ENCODE assay signal across 27 cellular contexts in genomic region chr21:43631411-43632107, GRCh38.
"Had no signal": no experiment of that assay in that cellular context is flagged by ENCODE, and none has a peak within 500 bp of the region (broad histone marks: within the 10 kb centered on the region; RNA-seq: fewer than 3 reads in every experiment).

No MANE protein-coding gene starts in this region.

- H3K27ac Mint-ChIP-seq: dendritic cell treated with granulocyte-macrophage colony-stimulating factor and Interleukin-4, amounts not matched to agents 40 ng/mL and 50 ng/mL, for 4 days; naive B cell; natural killer cell treated with Interleukin-12 subunit alpha and Interleukin-12 subunit beta and Interleukin-15 and Interleukin-18, amount 100 ng/mL, for 72 hours; progenitor cell of endocrine pancreas; stimulated activated naive B cell treated with anti-CD40 and anti-IgM and Interleukin-4, amounts not matched to agents 10 μg/mL and 1 μg/mL and 100 μg/mL, for 72 hours; stimulated activated naive CD8-positive, alpha-beta T cell treated with anti-CD3 and anti-CD28 coated beads, Interleukin-15, Interleukin-2, amounts not matched to agents 100 ng/mL and 50 ng/mL, for 24 hours had no signal

- H3K27me3 ChIP-seq: colonic mucosa, esophagus muscularis mucosa, foreskin keratinocyte, gastroesophageal sphincter, heart right ventricle, right lobe of liver, transverse colon had no signal

- H3K27me3 Mint-ChIP-seq: progenitor cell of endocrine pancreas; stimulated activated naive B cell treated with anti-CD40 and anti-IgM and Interleukin-4, amounts not matched to agents 10 μg/mL and 1 μg/mL and 100 μg/mL, for 72 hours; stimulated activated naive CD8-positive, alpha-beta T cell treated with anti-CD3 and anti-CD28 coated beads, Interleukin-15, Interleukin-2, amounts not matched to agents 100 ng/mL and 50 ng/mL, for 24 hours had no signal

- H3K4me3 Mint-ChIP-seq: dendritic cell treated with granulocyte-macrophage colony-stimulating factor and Interleukin-4, amounts not matched to agents 40 ng/mL and 50 ng/mL, for 4 days; naive B cell; natural killer cell treated with Interleukin-12 subunit alpha and Interleukin-12 subunit beta and Interleukin-15 and Interleukin-18, amount 100 ng/mL, for 72 hours; neural crest cell; stimulated activated naive B cell treated with anti-CD40 and anti-IgM and Interleukin-4, amounts not matched to agents 10 μg/mL and 1 μg/mL and 100 μg/mL, for 72 hours; stimulated activated naive CD8-positive, alpha-beta T cell treated with anti-CD3 and anti-CD28 coated beads, Interleukin-15, Interleukin-2, amounts not matched to agents 100 ng/mL and 50 ng/mL, for 24 hours had no signal

- H3K27ac ChIP-seq: colonic mucosa, esophagus muscularis mucosa, foreskin keratinocyte, gastroesophageal sphincter, heart right ventricle, left ventricle myocardium inferior, lower lobe of right lung, parathyroid adenoma, right lobe of liver, thoracic aorta, transverse colon had no signal

- H3K4me1 Mint-ChIP-seq: naive B cell; neural crest cell; stimulated activated naive B cell treated with anti-CD40 and anti-IgM and Interleukin-4, amounts not matched to agents 10 μg/mL and 1 μg/mL and 100 μg/mL, for 72 hours had no signal

- H3K9ac ChIP-seq: parathyroid adenoma had no signal

- ATAC-seq: foreskin keratinocyte; gastroesophageal sphincter; left colon; lower lobe of right lung; natural killer cell treated with Interleukin-12 subunit alpha and Interleukin-12 subunit beta and Interleukin-15 and Interleukin-18, amount 100 ng/mL, for 72 hours; right lobe of liver; stimulated activated naive B cell treated with anti-CD40 and anti-IgM and Interleukin-4, amounts not matched to agents 10 μg/mL and 1 μg/mL and 100 μg/mL, for 72 hours had no signal

- H3K9me3 Mint-ChIP-seq: dendritic cell treated with granulocyte-macrophage colony-stimulating factor and Interleukin-4, amounts not matched to agents 40 ng/mL and 50 ng/mL, for 4 days; natural killer cell treated with Interleukin-12 subunit alpha and Interleukin-12 subunit beta and Interleukin-15 and Interleukin-18, amount 100 ng/mL, for 72 hours; stimulated activated naive CD8-positive, alpha-beta T cell treated with anti-CD3 and anti-CD28 coated beads, Interleukin-15, Interleukin-2, amounts not matched to agents 100 ng/mL and 50 ng/mL, for 24 hours had no signal

- H3K36me3 ChIP-seq: colonic mucosa, esophagus muscularis mucosa, heart right ventricle, left ventricle myocardium inferior, lower lobe of right lung, right lobe of liver, thoracic aorta, transverse colon had no signal

- DNase-seq: colonic mucosa; effector memory CD4-positive, alpha-beta T cell; foreskin keratinocyte; glutamatergic neuron; heart right ventricle; hippocampal formation; left colon; left ventricle myocardium inferior; lower lobe of right lung; naive B cell; right lobe of liver; small intestine; stimulated activated CD4-positive, alpha-beta T cell treated with anti-CD3 and anti-CD28 coated beads, Interleukin-15, amount 100 ng/mL, for 24 hours; stimulated activated CD4-positive, alpha-beta T cell treated with anti-CD3 and anti-CD28 coated beads, Interleukin-2, amount 100 ng/mL, for 48 hours; stimulated activated naive B cell treated with anti-CD40 and anti-IgM and Interleukin-4, amounts not matched to agents 10 μg/mL and 1 μg/mL and 100 μg/mL, for 72 hours; transverse colon had no signal

- H3K9me3 ChIP-seq: colonic mucosa, lower lobe of right lung, right lobe of liver, thoracic aorta had no signal

- H3K79me2 ChIP-seq: parathyroid adenoma had no signal

- FAIRE-seq: endothelial cell of umbilical vein, islet of Langerhans, small intestine had no signal

- H3K4me1 ChIP-seq: colonic mucosa, esophagus muscularis mucosa, foreskin keratinocyte, gastroesophageal sphincter, heart right ventricle, left ventricle myocardium inferior, lower lobe of right lung, parathyroid adenoma, right lobe of liver had no signal

- H2AFZ ChIP-seq: parathyroid adenoma had no signal

- H3K4me3 ChIP-seq: colonic mucosa, esophagus muscularis mucosa, gastroesophageal sphincter, heart right ventricle, left ventricle myocardium inferior, lower lobe of right lung, right lobe of liver, thoracic aorta, transverse colon had no signal

- H3K36me3 Mint-ChIP-seq: natural killer cell treated with Interleukin-12 subunit alpha and Interleukin-12 subunit beta and Interleukin-15 and Interleukin-18, amount 100 ng/mL, for 72 hours had no signal
